ENCODE assay signal across 8 cellular contexts in the genomic region with DNA sequence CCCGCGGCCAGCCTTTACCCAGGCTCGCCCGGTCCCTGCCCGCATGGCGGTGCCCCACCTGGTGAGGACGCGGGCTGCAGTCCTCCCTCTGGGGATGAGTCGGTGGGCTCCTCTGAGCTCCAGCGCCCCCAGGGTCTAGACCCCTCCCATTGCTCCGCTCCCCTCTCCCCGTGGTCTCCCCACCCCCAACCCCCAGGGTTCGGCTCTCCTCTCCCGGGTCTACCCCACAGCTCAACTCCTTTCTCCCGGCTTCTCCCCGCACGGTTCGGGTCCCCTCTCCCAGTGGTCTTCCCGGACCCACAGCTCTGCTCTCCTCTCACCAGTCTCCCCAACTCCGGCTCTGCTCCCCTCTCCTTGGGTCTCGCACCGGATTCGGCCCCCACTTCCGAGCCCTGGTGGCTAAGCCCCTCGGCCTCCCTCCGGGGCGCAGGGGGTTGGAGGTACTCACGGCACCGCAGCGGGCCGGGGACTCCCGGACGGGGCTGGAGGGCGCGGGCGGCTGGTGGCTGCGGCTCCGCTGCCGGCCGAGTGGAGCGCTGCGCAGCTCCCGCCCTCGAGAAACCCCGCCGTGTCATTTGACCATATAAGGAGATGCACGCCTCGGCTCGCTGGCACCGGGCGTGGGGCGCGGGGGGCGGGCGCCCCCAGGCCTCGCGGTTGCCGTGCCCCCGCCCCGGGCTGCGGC. TPM values are rescaled to one million over a fixed set of nuclear protein-coding genes. Genes with fewer than 3 reads are reported as not detected.
DNase-seq lines count a peak whose midpoint lies in the region; ATAC-seq and TF ChIP-seq lines count a peak whose summit lies in the region.

A gene with protein sequence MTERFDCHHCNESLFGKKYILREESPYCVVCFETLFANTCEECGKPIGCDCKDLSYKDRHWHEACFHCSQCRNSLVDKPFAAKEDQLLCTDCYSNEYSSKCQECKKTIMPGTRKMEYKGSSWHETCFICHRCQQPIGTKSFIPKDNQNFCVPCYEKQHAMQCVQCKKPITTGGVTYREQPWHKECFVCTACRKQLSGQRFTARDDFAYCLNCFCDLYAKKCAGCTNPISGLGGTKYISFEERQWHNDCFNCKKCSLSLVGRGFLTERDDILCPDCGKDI (minus strand): TSS at position 530 of the 685 bp plus-strand sequence. CDS start 12,535 bp downstream, outside the sequence.

- peaks cover 50% of the 10 kb centered on the region for H3K27me3 Mint-ChIP-seq in T-helper 17 cell

- H3K4me1 ChIP-seq in GM23248 (ENCODE audit: insufficient read depth) = peaks cover 38% of the 10 kb centered on the region
- peaks cover 11% of the 10 kb centered on the region for H3K4me1 ChIP-seq in right cardiac atrium (ENCODE audit: control insufficient read depth, insufficient read depth, low read length)

- peaks cover 2% of the 10 kb centered on the region for H3K36me3 Mint-ChIP-seq in T-helper 17 cell (ENCODE audit: low read depth)

- H3K4me1 Mint-ChIP-seq in T-helper 17 cell = peaks cover 7% of the 10 kb centered on the region

- 1 to 2% methylated on average over 17 to 53 of the region's 61 CpGs for WGBS in GM23248 (ENCODE audit: low coverage in 1 of 2, low lambda C conversion rate in 2 of 2, missing lambda C conversion rate in 2 of 2), 2 experiments
- under 1% methylated on average over 61 of the region's 61 CpGs for WGBS in right cardiac atrium

- peak; percentile 41 for TF ChIP-seq CTCF in retinal pigment epithelial cell (conservative IDR thresholded peaks at IDR 0.05; ENCODE audit: low read depth, low read length)

- peak within 1 kb of the TSS; percentile 87 for H3K4me3 Mint-ChIP-seq in T-helper 17 cell

- peak within 1 kb of the TSS; percentile 98 for H3K27ac ChIP-seq in GM23248
- peak within 1 kb of the TSS; percentile 86 for H3K27ac ChIP-seq in right cardiac atrium (ENCODE audit: low read length)

- no peaks in the 10 kb centered on the region for H4K20me1 ChIP-seq in GM23248 (ENCODE audit: insufficient read depth)

- H3K9me3 ChIP-seq in GM23248 (ENCODE audit: low read depth) (no peaks in the 10 kb centered on the region), T-helper 17 cell (ENCODE audit: control insufficient read depth, low read length, poor library complexity, severe bottlenecking) (no peaks in the 10 kb centered on the region), right cardiac atrium (ENCODE audit: control insufficient read depth, low read length) (no peaks in the 10 kb centered on the region)

- DNase-seq in G401 (ENCODE audit: low spot score) = peak; percentile 64
- peak; percentile 94 for DNase-seq in GM23248
- peak; percentile 50 to 52 for DNase-seq in Kasumi-1 (lab: John Stamatoyannopoulos, UW)
- peak; percentile 52 to 57 (median 55) for DNase-seq in T-helper 17 cell
- DNase-seq in amniotic stem cell (lab: John Stamatoyannopoulos, UW) = peak; percentile 35
- DNase-seq in right cardiac atrium = peak; percentile 74 to 88 (median 86)
- DNase-seq in retinal pigment epithelial cell (ENCODE audit: low read depth) = no peak
- DNase-seq in COR-L47 (lab: John Stamatoyannopoulos, UW) = no peak

- peaks cover 72% of the 10 kb centered on the region for H3K79me2 ChIP-seq in GM23248 (ENCODE audit: insufficient read depth)

- H3F3A ChIP-seq in GM23248 (ENCODE audit: insufficient read depth) = peaks cover 63% of the 10 kb centered on the region

- peak within 1 kb of the TSS; percentile 80 for H2AFZ ChIP-seq in GM23248

- peak within 1 kb of the TSS; percentile 96 for H3K4me2 ChIP-seq in GM23248 (ENCODE audit: unreplicated experiment)

- in situ Hi-C loops in G401 (cut with HindIII; ENCODE audit: low sequenced_read_pairs) = loop anchor here (25.0 kb wide), 1 partner anchor 114 kb away; no protein-coding TSS in a partner anchor
- in situ Hi-C loops in GM23248 (cut with MboI) = no loop called here

- H3K36me3 ChIP-seq in GM23248 (ENCODE audit: low read depth) = peaks cover 28% of the 10 kb centered on the region

- ATAC-seq in T-helper 17 cell (peak; percentile 99), right cardiac atrium (peak; percentile 90 to 91)

- H3K4me3 ChIP-seq in GM23248 (peak within 1 kb of the TSS; percentile 100), right cardiac atrium (ENCODE audit: low read length) (peak within 1 kb of the TSS; percentile 85), retinal pigment epithelial cell (ENCODE audit: low read length) (peak within 1 kb of the TSS; percentile 97)

- no peaks in the 10 kb centered on the region for H3K9me2 ChIP-seq in GM23248 (ENCODE audit: insufficient read depth)

- peak within 1 kb of the TSS; percentile 100 for H3K9ac ChIP-seq in GM23248

- no peaks in the 10 kb centered on the region for H3K27me3 ChIP-seq in GM23248 (replicated peaks; ENCODE audit: insufficient read depth)
- H3K27me3 ChIP-seq in right cardiac atrium (ENCODE audit: control insufficient read depth, insufficient read depth) = no peaks in the 10 kb centered on the region

- peak within 1 kb of the TSS; percentile 3 for H3K27ac Mint-ChIP-seq in T-helper 17 cell

- intact Hi-C loops in right cardiac atrium (cut with DNase I) = no loop called here

RNA-seq across cellular contexts. Expression of the gene that starts here (rescaled TPM):
- total RNA-seq in G401 (2014; rRNA removed; shearing (Covaris generic)) = 54.6 and 70.4 TPM in 2 replicates
- 383 and 404 TPM in 2 replicates for total RNA-seq in GM23248 (2014; rRNA removed; shearing (Covaris generic))
- polyA plus RNA-seq in GM23248 (2016; fragmentation: Nextera tagmentation; extraction: Ambion mirVana) (598 and 610 TPM in 2 replicates), right cardiac atrium (410 TPM)
- total RNA-seq in T-helper 17 cell (1 to 10 TPM in 1 of 2 donors, under 1 TPM in 1; 0.65 to 8.9 TPM), right cardiac atrium (100 to 1,000 TPM; 423 to 631 (median 511) TPM)

Comparison
In these comparisons a context has a peak if more than half of its experiments do, and no peak if none do; other contexts are left out.
1. DNase-seq: peak in G401 (single experiment), GM23248 (single experiment), Kasumi-1 (2 of 2), T-helper 17 cell (3 of 3), amniotic stem cell (single experiment) and right cardiac atrium (3 of 3); none in retinal pigment epithelial cell (single experiment) and COR-L47 (single experiment).
2. Peak in every context shown above with its lines, with median percentiles within 50 percentile points of each other: H3K4me3 ChIP-seq.